ENCODE assay signal across 1 cellular context in genomic region chr7:152710134-152710404, GRCh38.
TF ChIP-seq lines count a peak whose summit lies in the region.

No MANE protein-coding gene starts in this region.

TF ChIP-seq in A549, 52 proteins besides CTCF, POLR2A, EP300 and RAD21 (continued from another document):
- TF ChIP-seq, protein P1, sequence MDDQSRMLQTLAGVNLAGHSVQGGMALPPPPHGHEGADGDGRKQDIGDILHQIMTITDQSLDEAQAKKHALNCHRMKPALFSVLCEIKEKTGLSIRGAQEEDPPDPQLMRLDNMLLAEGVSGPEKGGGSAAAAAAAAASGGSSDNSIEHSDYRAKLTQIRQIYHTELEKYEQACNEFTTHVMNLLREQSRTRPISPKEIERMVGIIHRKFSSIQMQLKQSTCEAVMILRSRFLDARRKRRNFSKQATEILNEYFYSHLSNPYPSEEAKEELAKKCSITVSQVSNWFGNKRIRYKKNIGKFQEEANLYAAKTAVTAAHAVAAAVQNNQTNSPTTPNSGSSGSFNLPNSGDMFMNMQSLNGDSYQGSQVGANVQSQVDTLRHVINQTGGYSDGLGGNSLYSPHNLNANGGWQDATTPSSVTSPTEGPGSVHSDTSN (IDR thresholded peaks at IDR 0.05), result no peak
- TF ChIP-seq SREBF2 (IDR thresholded peaks at IDR 0.05), result no peak
- no peak for TF ChIP-seq FOXS1 (CRISPR knock-in tag; IDR thresholded peaks at IDR 0.05)
- TF ChIP-seq FOSB (CRISPR knock-in tag; IDR thresholded peaks at IDR 0.05), result no peak
- no peak for TF ChIP-seq ZC3H11A (IDR thresholded peaks at IDR 0.05)
- TF ChIP-seq EHMT2 (IDR thresholded peaks at IDR 0.05; ENCODE audit: low read depth), result no peak
- no peak for TF ChIP-seq ZNF302 (CRISPR knock-in tag; IDR thresholded peaks at IDR 0.05)
- TF ChIP-seq TFCP2L1 (CRISPR knock-in tag; IDR thresholded peaks at IDR 0.05), result no peak
- TF ChIP-seq, protein P2, sequence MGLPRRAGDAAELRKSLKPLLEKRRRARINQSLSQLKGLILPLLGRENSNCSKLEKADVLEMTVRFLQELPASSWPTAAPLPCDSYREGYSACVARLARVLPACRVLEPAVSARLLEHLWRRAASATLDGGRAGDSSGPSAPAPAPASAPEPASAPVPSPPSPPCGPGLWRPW (IDR thresholded peaks at IDR 0.05), result no peak
- TF ChIP-seq SMC3 (IDR thresholded peaks at IDR 0.05), result no peak
- TF ChIP-seq RFX5 (IDR thresholded peaks at IDR 0.05), result no peak
